In the genomic region with DNA sequence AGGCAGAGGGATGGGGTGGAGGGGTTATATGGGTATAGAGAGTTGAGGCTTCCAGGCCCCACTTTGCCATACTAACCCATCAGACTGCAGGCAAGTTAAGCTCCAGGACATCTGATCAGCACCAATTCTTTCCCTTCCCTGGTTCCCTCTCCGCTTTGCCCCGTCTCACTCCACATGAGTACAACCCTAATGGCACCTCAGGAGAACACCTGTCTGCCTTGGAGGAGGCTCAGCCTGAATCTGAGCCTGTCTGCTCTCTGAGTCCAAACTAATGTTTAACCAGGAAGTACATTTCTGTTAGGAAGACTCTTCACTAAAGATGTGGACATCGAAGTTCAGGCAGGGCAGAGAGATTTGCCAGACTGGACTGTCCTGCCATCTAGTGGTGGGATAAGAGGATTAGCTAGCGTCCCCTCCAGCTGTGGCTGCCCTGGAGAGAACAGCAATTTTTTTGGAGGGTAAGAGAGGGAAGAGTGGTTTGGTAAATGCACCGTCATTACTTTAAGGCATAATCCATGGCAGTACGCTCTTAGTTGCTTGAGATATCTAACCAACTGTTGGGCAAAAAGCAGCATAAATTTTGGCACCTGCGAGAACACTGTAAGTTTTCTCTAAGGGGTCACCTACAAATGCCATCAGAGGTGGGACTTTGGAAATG, we compare ENCODE assay signal across 8 cellular contexts. TPM values are rescaled to one million over a fixed set of nuclear protein-coding genes. Genes with fewer than 3 reads are reported as not detected.
DNase-seq lines count a peak whose midpoint lies in the region; ATAC-seq, FAIRE-seq and TF ChIP-seq lines count a peak whose summit lies in the region.

No MANE protein-coding gene starts in this region.

- no peak overlapping the region for H3K4me2 ChIP-seq in keratinocyte (ENCODE audit: control insufficient read depth, extremely low read depth, insufficient read depth, low read depth, low read length)

- H3K27ac ChIP-seq in WERI-Rb-1 (no peak overlapping the region), keratinocyte (ENCODE audit: control insufficient read depth, insufficient read depth, low read length) (no peak overlapping the region)

- FAIRE-seq in bronchial epithelial cell (lab: Jason Lieb, UNC) (peak; percentile 82), keratinocyte (lab: Jason Lieb, UNC) (peak; percentile 95)

- H3K4me3 ChIP-seq in WERI-Rb-1 (ENCODE audit: low read depth, low read length) = no peak overlapping the region
- H3K4me3 ChIP-seq in bronchial epithelial cell (ENCODE audit: low read depth, low read length) = no peak overlapping the region
- H3K4me3 ChIP-seq in keratinocyte (ENCODE audit: control insufficient read depth in 2 of 3, extremely low read depth in 1 of 3, insufficient read depth in 2 of 3, low read depth in 1 of 3, low read length in 3 of 3) = no peak overlapping the region

- DNase-seq in EH (ENCODE audit: low read depth) (peak; percentile 90), NCI-H2196 treated with DMSO at 0.1 percent for 48 hours (lab: John Stamatoyannopoulos, UW; ENCODE audit: unreplicated experiment) (peak; percentile 55), WERI-Rb-1 (peak; percentile 71), bronchial epithelial cell (ENCODE audit: low read depth) (peak; percentile 73), keratinocyte (ENCODE audit: low read depth, low spot score) (peak; percentile 30)
- peak; percentile 23 to 53 for DNase-seq in stimulated activated CD4-positive, alpha-beta T cell treated with anti-CD3 and anti-CD28 coated beads, Interleukin-1b, Interleukin-23, amount 100 ng/mL, for 4 hours (ENCODE audit: low read depth in 2 of 2)

- no peaks in the 10 kb centered on the region for H3K79me2 ChIP-seq in keratinocyte (ENCODE audit: control insufficient read depth, insufficient read depth, low read length)

- no peaks in the 10 kb centered on the region for H3K27me3 ChIP-seq in WERI-Rb-1 (ENCODE audit: insufficient read depth, low read depth, severe bottlenecking)
- H3K27me3 ChIP-seq in bronchial epithelial cell (ENCODE audit: control insufficient read depth, insufficient read depth, low read length) = peaks cover 5% of the 10 kb centered on the region
- peaks cover 25% of the 10 kb centered on the region for H3K27me3 ChIP-seq in keratinocyte (ENCODE audit: control insufficient read depth, extremely low read depth, insufficient read depth, low read length)

- H3K9me3 ChIP-seq in WERI-Rb-1 (ENCODE audit: severe bottlenecking) = no peaks in the 10 kb centered on the region
- no peaks in the 10 kb centered on the region for H3K9me3 ChIP-seq in keratinocyte (ENCODE audit: control insufficient read depth, low read depth, low read length)

- H3K9ac ChIP-seq in keratinocyte (ENCODE audit: control insufficient read depth, extremely low read depth, insufficient read depth, low read length) = no peak overlapping the region

- peaks cover 13% of the 10 kb centered on the region for H3K4me1 ChIP-seq in keratinocyte (ENCODE audit: control insufficient read depth, extremely low read depth, insufficient read depth, low read length)

- peak; percentile 65 for ATAC-seq in HG02610 (IDR thresholded peaks at IDR 0.05; ENCODE audit: unreplicated experiment)
- no peak for ATAC-seq in HG02763 (IDR thresholded peaks at IDR 0.05; ENCODE audit: unreplicated experiment)

- dilution Hi-C loops in keratinocyte (cut with MboI; ENCODE audit: extremely low pct_ligation_motif_present, low sequenced_read_pairs) = no loop called here

- no peaks in the 10 kb centered on the region for H3K9me1 ChIP-seq in keratinocyte (ENCODE audit: control insufficient read depth, extremely low read depth, insufficient read depth, low read length)

- peak; percentile 82 for TF ChIP-seq CTCF in WERI-Rb-1 (IDR thresholded peaks at IDR 0.05; ENCODE audit: low read depth, low read length)
- peak; percentile 82 for TF ChIP-seq CTCF in bronchial epithelial cell (IDR thresholded peaks at IDR 0.05; ENCODE audit: insufficient read depth, low read length, severe bottlenecking)
- TF ChIP-seq CTCF in keratinocyte (optimal IDR thresholded peaks at IDR 0.05 in 1 of 3, IDR thresholded peaks at IDR 0.05 in 1 of 3, conservative IDR thresholded peaks at IDR 0.05 in 1 of 3; ENCODE audit: extremely low read depth in 1 of 3, insufficient read depth in 2 of 3, low read length in 3 of 3) = peak; percentile 84 to 98 (median 98)

- no peaks in the 10 kb centered on the region for H4K20me1 ChIP-seq in keratinocyte (ENCODE audit: control insufficient read depth, extremely low read depth, insufficient read depth, low read length)

- H3K36me3 ChIP-seq in WERI-Rb-1 (no peaks in the 10 kb centered on the region), bronchial epithelial cell (ENCODE audit: control insufficient read depth, insufficient read depth, low read length) (no peaks in the 10 kb centered on the region), keratinocyte (ENCODE audit: control insufficient read depth in 2 of 2, extremely low read depth in 1 of 2, insufficient read depth in 2 of 2, low read length in 2 of 2) (no peaks in the 10 kb centered on the region)

- H2AFZ ChIP-seq in keratinocyte (ENCODE audit: control insufficient read depth, low read length) = peak overlapping the region; percentile 20

RNA-seq across cellular contexts. Expression of a gene that starts 29.2 kb away (rescaled TPM):
- 0.13 TPM in 1 of 2 replicates, not detected in the other for total RNA-seq in bronchial epithelial cell
- not detected in 3 replicates for polyA plus RNA-seq in keratinocyte
- polyA plus RNA-seq in keratinocyte (2011; ENCODE audit: low read depth) = not detected
- not detected in 2 replicates for polyA plus RNA-seq in keratinocyte (2011; cell fraction: cytosol; rRNA removed)
- not detected in 2 replicates for polyA plus RNA-seq in keratinocyte (2011; cell fraction: nucleus; rRNA removed)
- 0.09 and 1.6 TPM in 2 replicates for polyA plus RNA-seq in keratinocyte (2012; ENCODE audit: low replicate concordance)
- 0.10 TPM in 1 of 3 replicates, not detected in the others for polyA minus RNA-seq in keratinocyte
- not detected for polyA minus RNA-seq in keratinocyte (2011; cell fraction: cytosol; rRNA and poly(A)+ RNA removed)
- not detected in 2 replicates for polyA minus RNA-seq in keratinocyte (2011; cell fraction: nucleus; rRNA and poly(A)+ RNA removed)

RNA-seq across cellular contexts. Expression of a gene that starts 47.8 kb away (rescaled TPM):
- 2.7 and 3.4 TPM in 2 replicates for total RNA-seq in bronchial epithelial cell
- 6.0 to 7.3 TPM (median 7.0 TPM) in 3 replicates for polyA plus RNA-seq in keratinocyte
- polyA plus RNA-seq in keratinocyte (2011; ENCODE audit: low read depth) = 3.1 TPM
- 3.7 and 6.5 TPM in 2 replicates for polyA plus RNA-seq in keratinocyte (2011; cell fraction: cytosol; rRNA removed)
- polyA plus RNA-seq in keratinocyte (2011; cell fraction: nucleus; rRNA removed) = 7.7 and 9.2 TPM in 2 replicates
- 3.4 and 6.2 TPM in 2 replicates for polyA plus RNA-seq in keratinocyte (2012; ENCODE audit: low replicate concordance)
- polyA minus RNA-seq in keratinocyte = 0.26 to 1.9 TPM (median 1.8 TPM) in 3 replicates
- 1.9 TPM for polyA minus RNA-seq in keratinocyte (2011; cell fraction: cytosol; rRNA and poly(A)+ RNA removed)
- 4.0 and 5.3 TPM in 2 replicates for polyA minus RNA-seq in keratinocyte (2011; cell fraction: nucleus; rRNA and poly(A)+ RNA removed)

Comparison
In these comparisons a context has a peak if more than half of its experiments do, and no peak if none do; other contexts are left out.
1. DNase-seq: peak in every context shown above with its lines; median percentile 90 in EH; 73 in bronchial epithelial cell; 71 in WERI-Rb-1; 55 in NCI-H2196 treated with DMSO at 0.1 percent for 48 hours; 38 in stimulated activated CD4-positive, alpha-beta T cell treated with anti-CD3 and anti-CD28 coated beads, Interleukin-1b, Interleukin-23, amount 100 ng/mL, for 4 hours; 30 in keratinocyte.